Comparison of ENCODE assay signal across 7 cellular contexts in the genomic region with DNA sequence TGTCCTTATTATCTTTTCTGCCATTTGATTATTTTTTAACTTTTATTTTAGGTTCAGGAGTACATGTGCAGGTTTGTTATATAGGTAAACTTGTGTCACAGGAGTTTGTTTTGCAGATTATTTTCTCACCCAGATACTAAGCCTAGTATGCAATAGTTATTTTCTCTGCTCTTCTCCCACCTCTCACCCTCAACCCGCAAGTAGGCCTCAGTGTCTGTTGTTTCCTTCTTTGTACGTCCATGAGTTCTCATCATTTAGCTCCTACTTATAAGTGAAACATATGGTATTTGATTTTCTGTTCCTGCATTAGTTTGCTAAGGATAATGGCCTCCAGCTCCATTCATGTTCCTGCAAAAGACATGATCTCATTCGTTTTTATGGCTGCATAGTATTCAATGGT.
DNase-seq lines count a peak whose midpoint lies in the region; ATAC-seq and TF ChIP-seq lines count a peak whose summit lies in the region.
"Not testable (repeated sequence)": the region's sequence is repeated elsewhere in the genome, so short reads cannot be mapped to it uniquely, and the experiment has no call there.

No MANE protein-coding gene starts in this region.

- not testable (repeated sequence) for TF ChIP-seq CTCF in CD8-positive, alpha-beta T cell (IDR thresholded peaks at IDR 0.05)

- intact Hi-C loops in CD8-positive, alpha-beta T cell (cut with DNase I, micrococcal nuclease) = loop anchor here (1.0 to 5.0 kb wide), 13 partner anchors 12 to 1502 kb away; partner anchors contain the start of genes BTG1 (in 1 of the 2) and NUDT4 (in 1 of the 2)

- peaks cover 25% of the 10 kb centered on the region for H3K36me3 Mint-ChIP-seq in CD8-positive, alpha-beta T cell
- not testable (repeated sequence) for H3K36me3 Mint-ChIP-seq in T-helper 17 cell (ENCODE audit: low read depth); stimulated activated naive B cell treated with anti-CD40 and anti-IgM and Interleukin-4, amounts not matched to agents 10 μg/mL and 1 μg/mL and 100 μg/mL, for 72 hours
- H3K36me3 Mint-ChIP-seq in activated T-cell treated with anti-CD3 and anti-CD28 coated beads, Interleukin-2, amount 50 U/mL, for 24 hours (ENCODE audit: low read depth) = peaks cover 18% of the 10 kb centered on the region
- H3K36me3 Mint-ChIP-seq in activated naive CD8-positive, alpha-beta T cell = peaks cover 26% of the 10 kb centered on the region
- H3K36me3 Mint-ChIP-seq in naive thymus-derived CD8-positive, alpha-beta T cell = peaks cover 0 to 19% (median 15%) of the 10 kb centered on the region in 3 donors

- H3K27me3 ChIP-seq in CD8-positive, alpha-beta T cell (ENCODE audit: insufficient read depth, low read length); effector memory CD4-positive, alpha-beta T cell (replicated peaks; ENCODE audit: control insufficient read depth, insufficient read depth, low read length, poor library complexity, severe bottlenecking): not testable (repeated sequence)

- peaks cover 85% of the 10 kb centered on the region for H3K4me1 ChIP-seq in CD8-positive, alpha-beta T cell (ENCODE audit: insufficient read depth, low read length)
- peaks cover 52% of the 10 kb centered on the region for H3K4me1 ChIP-seq in effector memory CD4-positive, alpha-beta T cell (ENCODE audit: control insufficient read depth, insufficient read depth, low read length, poor library complexity, severe bottlenecking)

- H3K27me3 Mint-ChIP-seq in CD8-positive, alpha-beta T cell (ENCODE audit: low read depth); T-helper 17 cell; activated T-cell treated with anti-CD3 and anti-CD28 coated beads, Interleukin-2, amount 50 U/mL, for 24 hours; activated naive CD8-positive, alpha-beta T cell; naive thymus-derived CD8-positive, alpha-beta T cell; stimulated activated naive B cell treated with anti-CD40 and anti-IgM and Interleukin-4, amounts not matched to agents 10 μg/mL and 1 μg/mL and 100 μg/mL, for 72 hours: not testable (repeated sequence)

- CTCF ChIA-PET in CD8-positive, alpha-beta T cell (lab: Charles Lee) = interaction anchor here (1.2 to 4.9 kb wide), 4 partner anchors 11 to 494 kb away, joined by 3 to 25 read pairs (median 6); no protein-coding TSS in a partner anchor

- H3K4me1 Mint-ChIP-seq in CD8-positive, alpha-beta T cell (ENCODE audit: low read depth) = peaks cover 83% of the 10 kb centered on the region
- peaks cover 62% of the 10 kb centered on the region for H3K4me1 Mint-ChIP-seq in T-helper 17 cell
- H3K4me1 Mint-ChIP-seq in activated T-cell treated with anti-CD3 and anti-CD28 coated beads, Interleukin-2, amount 50 U/mL, for 24 hours (ENCODE audit: low read depth) = peaks cover 86% of the 10 kb centered on the region
- peaks cover 87% of the 10 kb centered on the region for H3K4me1 Mint-ChIP-seq in activated naive CD8-positive, alpha-beta T cell (ENCODE audit: low read depth)
- H3K4me1 Mint-ChIP-seq in naive thymus-derived CD8-positive, alpha-beta T cell = peaks cover 47 to 85% (median 78%) of the 10 kb centered on the region in 4 donors
- peaks cover 24 to 58% of the 10 kb centered on the region in 2 donors for H3K4me1 Mint-ChIP-seq in stimulated activated naive B cell treated with anti-CD40 and anti-IgM and Interleukin-4, amounts not matched to agents 10 μg/mL and 1 μg/mL and 100 μg/mL, for 72 hours

- peaks cover 13% of the 10 kb centered on the region for H3K9me3 Mint-ChIP-seq in CD8-positive, alpha-beta T cell
- peaks cover 10% of the 10 kb centered on the region for H3K9me3 Mint-ChIP-seq in activated T-cell treated with anti-CD3 and anti-CD28 coated beads, Interleukin-2, amount 50 U/mL, for 24 hours
- peaks cover 15% of the 10 kb centered on the region for H3K9me3 Mint-ChIP-seq in activated naive CD8-positive, alpha-beta T cell (ENCODE audit: low read depth)
- H3K9me3 Mint-ChIP-seq in naive thymus-derived CD8-positive, alpha-beta T cell = peaks cover 3 to 19% (median 9%) of the 10 kb centered on the region in 9 donors
- H3K9me3 Mint-ChIP-seq in stimulated activated naive B cell treated with anti-CD40 and anti-IgM and Interleukin-4, amounts not matched to agents 10 μg/mL and 1 μg/mL and 100 μg/mL, for 72 hours = not testable (repeated sequence)

- peak overlapping the region; percentile 16 for H3K4me3 ChIP-seq in CD8-positive, alpha-beta T cell (ENCODE audit: low read depth, low read length)
- H3K4me3 ChIP-seq in effector memory CD4-positive, alpha-beta T cell (ENCODE audit: insufficient read depth, low read depth, low read length, poor library complexity, severe bottlenecking) = not testable (repeated sequence)

- POLR2A ChIA-PET in CD8-positive, alpha-beta T cell (lab: Charles Lee) = interaction anchor here (1.0 to 6.7 kb wide), 8 partner anchors 9 to 269 kb away, joined by 3 to 85 read pairs (median 4); partner anchors contain the start of gene BTG1
- POLR2A ChIA-PET in naive thymus-derived CD8-positive, alpha-beta T cell (lab: Charles Lee) = interaction anchor here (1.0 to 6.9 kb wide), 8 partner anchors 8 to 695 kb away, joined by 3 to 176 read pairs (median 23); partner anchors contain the start of gene BTG1

- not testable (repeated sequence) for H3K36me3 ChIP-seq in CD8-positive, alpha-beta T cell (ENCODE audit: insufficient read depth, low read length); effector memory CD4-positive, alpha-beta T cell (ENCODE audit: control insufficient read depth, insufficient read depth, low read length)

- H3K27ac ChIP-seq in CD8-positive, alpha-beta T cell (ENCODE audit: low read depth, low read length) = peak overlapping the region; percentile 78
- peak overlapping the region; percentile 97 for H3K27ac ChIP-seq in effector memory CD4-positive, alpha-beta T cell (ENCODE audit: insufficient read depth, low read length, poor library complexity, severe bottlenecking)

- not testable (repeated sequence) for DNase-seq in CD8-positive, alpha-beta T cell; T-helper 17 cell; activated T-cell treated with anti-CD3 and anti-CD28 coated beads, Interleukin-2, amount 50 U/mL, for 24 hours; effector memory CD4-positive, alpha-beta T cell; stimulated activated naive B cell treated with anti-CD40 and anti-IgM and Interleukin-4, amounts not matched to agents 10 μg/mL and 1 μg/mL and 100 μg/mL, for 72 hours
- DNase-seq in naive thymus-derived CD8-positive, alpha-beta T cell = peak in 1 of 10 donors; percentile 29

- ATAC-seq in CD8-positive, alpha-beta T cell; T-helper 17 cell; naive thymus-derived CD8-positive, alpha-beta T cell; stimulated activated naive B cell treated with anti-CD40 and anti-IgM and Interleukin-4, amounts not matched to agents 10 μg/mL and 1 μg/mL and 100 μg/mL, for 72 hours (replicated peaks): not testable (repeated sequence)

- not testable (repeated sequence) for H3K9me3 ChIP-seq in CD8-positive, alpha-beta T cell (ENCODE audit: low read length); T-helper 17 cell (ENCODE audit: control insufficient read depth, low read length, poor library complexity, severe bottlenecking); effector memory CD4-positive, alpha-beta T cell (ENCODE audit: control insufficient read depth, low read length)

- H3K27ac Mint-ChIP-seq in CD8-positive, alpha-beta T cell = peak overlapping the region; percentile 97
- peak overlapping the region; percentile 100 for H3K27ac Mint-ChIP-seq in T-helper 17 cell
- peak overlapping the region; percentile 91 for H3K27ac Mint-ChIP-seq in activated T-cell treated with anti-CD3 and anti-CD28 coated beads, Interleukin-2, amount 50 U/mL, for 24 hours
- H3K27ac Mint-ChIP-seq in activated naive CD8-positive, alpha-beta T cell = peak overlapping the region; percentile 99
- H3K27ac Mint-ChIP-seq in naive thymus-derived CD8-positive, alpha-beta T cell = peak overlapping the region; percentile 96 to 100 (median 99)
- peak overlapping the region; percentile 97 for H3K27ac Mint-ChIP-seq in stimulated activated naive B cell treated with anti-CD40 and anti-IgM and Interleukin-4, amounts not matched to agents 10 μg/mL and 1 μg/mL and 100 μg/mL, for 72 hours

- H3K4me3 Mint-ChIP-seq in CD8-positive, alpha-beta T cell = peak overlapping the region; percentile 72
- H3K4me3 Mint-ChIP-seq in T-helper 17 cell; activated T-cell treated with anti-CD3 and anti-CD28 coated beads, Interleukin-2, amount 50 U/mL, for 24 hours; stimulated activated naive B cell treated with anti-CD40 and anti-IgM and Interleukin-4, amounts not matched to agents 10 μg/mL and 1 μg/mL and 100 μg/mL, for 72 hours: not testable (repeated sequence)
- peak overlapping the region; percentile 87 for H3K4me3 Mint-ChIP-seq in activated naive CD8-positive, alpha-beta T cell
- H3K4me3 Mint-ChIP-seq in naive thymus-derived CD8-positive, alpha-beta T cell = peak overlapping the region; percentile 72 to 90 (median 84)
